In genomic region chr19:8302734-8303133, GRCh38 we compare ENCODE assay signal across 16 cellular contexts. TPM values are rescaled to one million over a fixed set of nuclear protein-coding genes. Genes with fewer than 3 reads are reported as not detected.
DNase-seq lines count a peak whose midpoint lies in the region; ATAC-seq, FAIRE-seq and TF ChIP-seq lines count a peak whose summit lies in the region.
"Had no signal": no experiment of that assay in that cellular context is flagged by ENCODE, and none has a peak within 500 bp of the region (broad histone marks: within the 10 kb centered on the region; RNA-seq: fewer than 3 reads in every experiment).

No MANE protein-coding gene starts in this region.

- TF ChIP-seq CTCF in right lobe of liver (IDR thresholded peaks at IDR 0.05) (no peak), HepG2 (CRISPR knock-in tag; IDR thresholded peaks at IDR 0.05) (no peak), lower lobe of right lung (IDR thresholded peaks at IDR 0.05) (no peak), PC-9 (conservative IDR thresholded peaks at IDR 0.05) (no peak)

- TF ChIP-seq RAD21 in HepG2 (CRISPR knock-in tag; IDR thresholded peaks at IDR 0.05), result no peak

- CTCF ChIA-PET in HepG2 (lab: Yijun Ruan, JAX; ENCODE audit: low intra/inter-chr PET ratio, low total read pairs), result no interaction called here
- CTCF ChIA-PET in activated CD8-positive, alpha-beta memory T cell treated with anti-CD3 and anti-CD28 coated beads, Interleukin-2, amount 10 ng/mL, durations not matched to agents 7 days and 5 days (lab: Charles Lee), result interaction anchor here (1.3 kb wide), 1 partner anchor 19 kb away, joined by 3 read pairs; the partner anchor contains the start of genes NDUFA7 and RPS28
- CTCF ChIA-PET in PC-9 (lab: Charles Lee), result no interaction called here

- no peak overlapping the region for H3K4me3 Mint-ChIP-seq in activated CD8-positive, alpha-beta memory T cell treated with anti-CD3 and anti-CD28 coated beads, Interleukin-2, amount 10 ng/mL, durations not matched to agents 7 days and 5 days
- H3K4me3 Mint-ChIP-seq: H9, neural progenitor cell had no signal

- DNase-seq in right lobe of liver (peak; percentile 11 to 36 (median 23)), HepG2 (ENCODE audit: low spot score) (no peak), lower lobe of right lung (peak; percentile 19), ureter (ENCODE audit: low spot score) (peak; percentile 31), PC-9 (no peak)
- peak; percentile 34 for DNase-seq in activated CD8-positive, alpha-beta memory T cell treated with anti-CD3 and anti-CD28 coated beads, Interleukin-2, amount 10 ng/mL, durations not matched to agents 7 days and 5 days
- DNase-seq: COR-L47; H9; NCI-H1930; NK-92 treated with Interleukin-12 subunit alpha and Interleukin-12 subunit beta, amount 100 ng/mL, for 24 hours; stimulated activated naive CD4-positive, alpha-beta T cell had no signal

- TF ChIP-seq POLR2A in right lobe of liver (IDR thresholded peaks at IDR 0.05) (no peak), HepG2 (IDR thresholded peaks at IDR 0.05; ENCODE audit: insufficient read depth in 1 of 2, low read depth in 2 of 2, low read length in 2 of 2) (no peak)

- intact Hi-C loops in right lobe of liver (cut with DNase I), result no loop called here
- intact Hi-C loops in HepG2 (cut with micrococcal nuclease; ENCODE audit: unreplicated experiment), result no loop called here
- intact Hi-C loops in lower lobe of right lung (cut with DNase I), result no loop called here
- intact Hi-C loops in PC-9 (cut with micrococcal nuclease; ENCODE audit: unreplicated experiment), result no loop called here

- no peak for ATAC-seq in right lobe of liver
- ATAC-seq in HepG2, result no peak
- ATAC-seq in activated CD8-positive, alpha-beta memory T cell treated with anti-CD3 and anti-CD28 coated beads, Interleukin-2, amount 10 ng/mL, durations not matched to agents 7 days and 5 days, result no peak
- ATAC-seq in lower lobe of right lung, result no peak
- ATAC-seq in GM19463 (IDR thresholded peaks at IDR 0.05; ENCODE audit: unreplicated experiment), result no peak

- TF ChIP-seq EP300 in HepG2 (IDR thresholded peaks at IDR 0.05; ENCODE audit: low read depth in 2 of 2, low read length in 2 of 2) (no peak), HepG2 (CRISPR knock-in tag; IDR thresholded peaks at IDR 0.05; ENCODE audit: borderline replicate concordance) (no peak)

- no peaks in the 10 kb centered on the region for H3K27me3 ChIP-seq in right lobe of liver
- no peaks in the 10 kb centered on the region for H3K27me3 ChIP-seq in HepG2 (ENCODE audit: control insufficient read depth in 1 of 2, insufficient read depth in 2 of 2, low read length in 2 of 2)
- no peaks in the 10 kb centered on the region for H3K27me3 ChIP-seq in lower lobe of right lung (ENCODE audit: low read depth)
- no peaks in the 10 kb centered on the region for H3K27me3 ChIP-seq in PC-9 (ENCODE audit: insufficient read depth, low read depth)
- H3K27me3 ChIP-seq: neural progenitor cell, upper lobe of left lung had no signal

- H3K9me3 Mint-ChIP-seq in activated CD8-positive, alpha-beta memory T cell treated with anti-CD3 and anti-CD28 coated beads, Interleukin-2, amount 10 ng/mL, durations not matched to agents 7 days and 5 days (ENCODE audit: low read depth), result no peaks in the 10 kb centered on the region
- H3K9me3 Mint-ChIP-seq: H9, neural progenitor cell had no signal

- H3K27me3 Mint-ChIP-seq in activated CD8-positive, alpha-beta memory T cell treated with anti-CD3 and anti-CD28 coated beads, Interleukin-2, amount 10 ng/mL, durations not matched to agents 7 days and 5 days, result no peaks in the 10 kb centered on the region

- H3K9me3 ChIP-seq in right lobe of liver, result no peaks in the 10 kb centered on the region
- H3K9me3 ChIP-seq in HepG2 (ENCODE audit: low read length), result no peaks in the 10 kb centered on the region
- no peaks in the 10 kb centered on the region for H3K9me3 ChIP-seq in lower lobe of right lung
- H3K9me3 ChIP-seq in PC-9 (ENCODE audit: insufficient read depth, low read depth), result no peaks in the 10 kb centered on the region
- H3K9me3 ChIP-seq: upper lobe of left lung had no signal

- H3K4me1 Mint-ChIP-seq in activated CD8-positive, alpha-beta memory T cell treated with anti-CD3 and anti-CD28 coated beads, Interleukin-2, amount 10 ng/mL, durations not matched to agents 7 days and 5 days, result peaks cover 21% of the 10 kb centered on the region

- H3K27ac ChIP-seq in right lobe of liver (no peak overlapping the region), HepG2 (ENCODE audit: extremely low read length, insufficient read depth, low read length) (no peak overlapping the region), lower lobe of right lung (no peak overlapping the region), PC-9 (no peak overlapping the region)
- H3K27ac ChIP-seq: neural progenitor cell, upper lobe of left lung had no signal

- no peak overlapping the region for H3K9ac ChIP-seq in HepG2 (ENCODE audit: insufficient read depth, low read depth, low read length)
- H3K9ac ChIP-seq: neural progenitor cell had no signal

- no peaks in the 10 kb centered on the region for H3K9me2 ChIP-seq in PC-9 (ENCODE audit: insufficient read depth)

- H3K36me3 Mint-ChIP-seq in activated CD8-positive, alpha-beta memory T cell treated with anti-CD3 and anti-CD28 coated beads, Interleukin-2, amount 10 ng/mL, durations not matched to agents 7 days and 5 days, result peaks cover 8% of the 10 kb centered on the region
- H3K36me3 Mint-ChIP-seq: neural progenitor cell had no signal

- POLR2A ChIA-PET in HepG2 (lab: Yijun Ruan, JAX) (interaction anchor here (0.7 to 1.8 kb wide), 2 partner anchors 19 to 211 kb away, joined by 4 read pairs; partner anchors contain the start of genes NDUFA7, RPS28 and ZNF414), PC-9 (lab: Charles Lee; ENCODE audit: unreplicated experiment) (no interaction called here)

- H3K4me3 ChIP-seq in right lobe of liver (no peak overlapping the region), HepG2 (replicated peaks in 1 of 3; ENCODE audit: insufficient read depth in 1 of 3, low read depth in 2 of 3, low read length in 3 of 3) (no peak overlapping the region), lower lobe of right lung (no peak overlapping the region), PC-9 (no peak overlapping the region)
- H3K4me3 ChIP-seq: neural progenitor cell, upper lobe of left lung had no signal

- H3F3A ChIP-seq in PC-9 (ENCODE audit: insufficient read depth, low read depth), result peaks cover 15% of the 10 kb centered on the region; the same call in 1 of the 2 replicates

- H3K36me3 ChIP-seq in right lobe of liver (no peaks in the 10 kb centered on the region), HepG2 (replicated peaks in 1 of 2; ENCODE audit: control insufficient read depth in 1 of 2, insufficient read depth in 2 of 2, low read length in 2 of 2) (peaks cover 8 to 22% of the 10 kb centered on the region in 2 experiments; a peak in 4 of 5 replicates), lower lobe of right lung (peaks cover 9% of the 10 kb centered on the region), PC-9 (ENCODE audit: low read depth) (no peaks in the 10 kb centered on the region)
- H3K36me3 ChIP-seq: neural progenitor cell had no signal

- no peak for FAIRE-seq in HepG2 (lab: Jason Lieb, UNC)
- FAIRE-seq: colon, endometrium had no signal

- H2AFZ ChIP-seq in HepG2 (ENCODE audit: low read length) (no peak overlapping the region), PC-9 (no peak overlapping the region)
- H2AFZ ChIP-seq: neural progenitor cell had no signal

- in situ Hi-C loops in HepG2 (cut with HindIII; ENCODE audit: extremely low pct_ligation_motif_present, low pct_unique_long_range_greater_than_20kb), result no loop called here

- no peak overlapping the region for H3K4me2 ChIP-seq in HepG2 (ENCODE audit: low read depth, low read length)
- no peak overlapping the region for H3K4me2 ChIP-seq in PC-9
- H3K4me2 ChIP-seq: neural progenitor cell had no signal

- H3K4me1 ChIP-seq in right lobe of liver, result peaks cover 0 to 18% (median 7%) of the 10 kb centered on the region in 4 donors
- H3K4me1 ChIP-seq in HepG2 (ENCODE audit: insufficient read depth, low read length), result peaks cover 27% of the 10 kb centered on the region
- peaks cover 14% of the 10 kb centered on the region for H3K4me1 ChIP-seq in lower lobe of right lung
- peaks cover 10% of the 10 kb centered on the region; the same call in 1 of the 2 replicates for H3K4me1 ChIP-seq in PC-9 (replicated peaks; ENCODE audit: insufficient read depth)

- BruUV-seq in HepG2 (replicated peaks; lab: Mats Ljungman, UMichigan), result no TSS peak
- no TSS peak for BruUV-seq in PC-9 (replicated peaks; lab: Mats Ljungman, UMichigan)

- 55% methylated on average over 3 of the region's 7 CpGs for WGBS in right lobe of liver (ENCODE audit: insufficient coverage, low coverage, low lambda C conversion rate, missing lambda C conversion rate)
- WGBS in HepG2 (ENCODE audit: low lambda C conversion rate), result 96% methylated on average over 4 of the region's 7 CpGs

- H3K79me2 ChIP-seq in HepG2 (ENCODE audit: insufficient read depth, low read length) (peaks cover 16% of the 10 kb centered on the region), PC-9 (ENCODE audit: low read depth) (peaks cover 13% of the 10 kb centered on the region)

- H4K20me1 ChIP-seq in HepG2 (ENCODE audit: insufficient read depth, low read length) (no peaks in the 10 kb centered on the region), PC-9 (ENCODE audit: insufficient read depth) (no peaks in the 10 kb centered on the region)

- H3K27ac Mint-ChIP-seq in activated CD8-positive, alpha-beta memory T cell treated with anti-CD3 and anti-CD28 coated beads, Interleukin-2, amount 10 ng/mL, durations not matched to agents 7 days and 5 days, result no peak overlapping the region
- H3K27ac Mint-ChIP-seq: H9, neural progenitor cell had no signal

RNA-seq across cellular contexts. Expression of gene CD320, which starts 5.4 kb away (rescaled TPM):
- 10 to 100 TPM in 5 of 6 experiments, 1 to 10 TPM in 1; 8.8 to 43.2 (median 11.5) TPM for total RNA-seq in right lobe of liver
- total RNA-seq in HepG2 (2016; rRNA removed; fragmentation: Illumina TruSeq; extraction: Trizol), result 44.4 and 99.9 TPM in 2 replicates
- total RNA-seq in HepG2 (2016; cell fraction: cytosol; rRNA removed; fragmentation: Illumina TruSeq; extraction: Trizol; ENCODE audit: low read depth), result 33.7 and 41.4 TPM in 2 replicates
- 38.7 and 105 TPM in 2 replicates for total RNA-seq in HepG2 (2016; cell fraction: insoluble cytoplasmic fraction; rRNA removed; fragmentation: Illumina TruSeq; extraction: Trizol)
- total RNA-seq in HepG2 (2016; cell fraction: membrane; rRNA removed; fragmentation: Illumina TruSeq; extraction: Trizol), result 46.2 and 54.2 TPM in 2 replicates
- 71.9 and 97.9 TPM in 2 replicates for total RNA-seq in HepG2 (2016; cell fraction: nucleus; rRNA removed; fragmentation: Illumina TruSeq; extraction: Trizol)
- polyA plus RNA-seq in HepG2 (2011; rRNA removed), result 79.9 and 83.1 TPM in 2 replicates
- polyA plus RNA-seq in HepG2 (2011; cell fraction: cytosol; rRNA removed), result 83.1 and 180 TPM in 2 replicates
- polyA plus RNA-seq in HepG2 (2011; cell fraction: nucleus; rRNA removed), result 74.5 and 85.3 TPM in 2 replicates
- polyA plus RNA-seq in HepG2 (2012), result 39.6 and 41.4 TPM in 2 replicates
- polyA plus RNA-seq in HepG2 (2016; cell fraction: cytosol; fragmentation: Illumina TruSeq; extraction: Trizol; ENCODE audit: low read depth), result 44.2 and 49.5 TPM in 2 replicates
- polyA plus RNA-seq in HepG2 (2016; cell fraction: insoluble cytoplasmic fraction; fragmentation: Illumina TruSeq; extraction: Trizol; ENCODE audit: low read depth), result 44.8 and 52.3 TPM in 2 replicates
- polyA plus RNA-seq in HepG2 (2016; cell fraction: membrane; fragmentation: Illumina TruSeq; extraction: Trizol; ENCODE audit: low read depth), result 41.2 and 46.0 TPM in 2 replicates
- polyA plus RNA-seq in HepG2 (2016; cell fraction: nucleus; fragmentation: Illumina TruSeq; extraction: Trizol; ENCODE audit: insufficient read depth, low read depth), result 165 and 175 TPM in 2 replicates
- polyA minus RNA-seq in HepG2 (2011; rRNA and poly(A)+ RNA removed; ENCODE audit: low replicate concordance), result 58.2 and 70.2 TPM in 2 replicates
- polyA minus RNA-seq in HepG2 (2011; cell fraction: cytosol; rRNA and poly(A)+ RNA removed), result 23.7 and 37.5 TPM in 2 replicates
- polyA minus RNA-seq in HepG2 (2011; cell fraction: nucleus; rRNA and poly(A)+ RNA removed), result 8.4 and 8.7 TPM in 2 replicates
- 10 to 100 TPM; 42.0 to 49.8 TPM for total RNA-seq in activated CD8-positive, alpha-beta memory T cell treated with anti-CD3 and anti-CD28 coated beads, Interleukin-2, amount 10 ng/mL, durations not matched to agents 7 days and 5 days
- 31.0 TPM for total RNA-seq in lower lobe of right lung
- total RNA-seq in ureter, result 24.3 TPM
- 42.9 and 52.8 TPM in 2 replicates for total RNA-seq in PC-9 (2021)

RNA-seq across cellular contexts. Expression of gene NDUFA7, which starts 18.4 kb away (rescaled TPM):
- 10 to 100 TPM; 20.8 to 60.5 (median 25.9) TPM for total RNA-seq in right lobe of liver
- 57.2 and 64.5 TPM in 2 replicates for total RNA-seq in HepG2 (2016; rRNA removed; fragmentation: Illumina TruSeq; extraction: Trizol)
- total RNA-seq in HepG2 (2016; cell fraction: cytosol; rRNA removed; fragmentation: Illumina TruSeq; extraction: Trizol; ENCODE audit: low read depth), result 20.0 and 25.8 TPM in 2 replicates
- 65.5 and 75.0 TPM in 2 replicates for total RNA-seq in HepG2 (2016; cell fraction: insoluble cytoplasmic fraction; rRNA removed; fragmentation: Illumina TruSeq; extraction: Trizol)
- 24.2 and 27.6 TPM in 2 replicates for total RNA-seq in HepG2 (2016; cell fraction: membrane; rRNA removed; fragmentation: Illumina TruSeq; extraction: Trizol)
- total RNA-seq in HepG2 (2016; cell fraction: nucleus; rRNA removed; fragmentation: Illumina TruSeq; extraction: Trizol), result 26.5 and 38.1 TPM in 2 replicates
- polyA plus RNA-seq in HepG2 (2011; rRNA removed), result 71.5 and 75.3 TPM in 2 replicates
- polyA plus RNA-seq in HepG2 (2011; cell fraction: cytosol; rRNA removed), result 56.6 and 79.4 TPM in 2 replicates
- polyA plus RNA-seq in HepG2 (2011; cell fraction: nucleus; rRNA removed), result 36.6 and 51.3 TPM in 2 replicates
- polyA plus RNA-seq in HepG2 (2012), result 50.0 and 50.9 TPM in 2 replicates
- 29.4 and 33.3 TPM in 2 replicates for polyA plus RNA-seq in HepG2 (2016; cell fraction: cytosol; fragmentation: Illumina TruSeq; extraction: Trizol; ENCODE audit: low read depth)
- 101 and 102 TPM in 2 replicates for polyA plus RNA-seq in HepG2 (2016; cell fraction: insoluble cytoplasmic fraction; fragmentation: Illumina TruSeq; extraction: Trizol; ENCODE audit: low read depth)
- polyA plus RNA-seq in HepG2 (2016; cell fraction: membrane; fragmentation: Illumina TruSeq; extraction: Trizol; ENCODE audit: low read depth), result 32.9 and 35.8 TPM in 2 replicates
- 67.5 and 70.8 TPM in 2 replicates for polyA plus RNA-seq in HepG2 (2016; cell fraction: nucleus; fragmentation: Illumina TruSeq; extraction: Trizol; ENCODE audit: insufficient read depth, low read depth)
- 160 and 193 TPM in 2 replicates for polyA minus RNA-seq in HepG2 (2011; rRNA and poly(A)+ RNA removed; ENCODE audit: low replicate concordance)
- 44.6 and 56.9 TPM in 2 replicates for polyA minus RNA-seq in HepG2 (2011; cell fraction: cytosol; rRNA and poly(A)+ RNA removed)
- polyA minus RNA-seq in HepG2 (2011; cell fraction: nucleus; rRNA and poly(A)+ RNA removed), result 21.2 and 22.9 TPM in 2 replicates
- 10 to 100 TPM; 47.4 to 66.7 TPM for total RNA-seq in activated CD8-positive, alpha-beta memory T cell treated with anti-CD3 and anti-CD28 coated beads, Interleukin-2, amount 10 ng/mL, durations not matched to agents 7 days and 5 days
- 41.9 TPM for total RNA-seq in lower lobe of right lung
- total RNA-seq in ureter, result 53.0 TPM
- total RNA-seq in PC-9 (2021), result 49.8 and 61.7 TPM in 2 replicates

RNA-seq across cellular contexts. Expression of gene RPS28, which starts 18.6 kb away (rescaled TPM):
- total RNA-seq in right lobe of liver, result 100 to 1,000 TPM; 147 to 669 (median 564) TPM
- total RNA-seq in HepG2 (2016; rRNA removed; fragmentation: Illumina TruSeq; extraction: Trizol), result 281 and 319 TPM in 2 replicates
- total RNA-seq in HepG2 (2016; cell fraction: cytosol; rRNA removed; fragmentation: Illumina TruSeq; extraction: Trizol; ENCODE audit: low read depth), result 424 and 447 TPM in 2 replicates
- 291 and 334 TPM in 2 replicates for total RNA-seq in HepG2 (2016; cell fraction: insoluble cytoplasmic fraction; rRNA removed; fragmentation: Illumina TruSeq; extraction: Trizol)
- 667 and 807 TPM in 2 replicates for total RNA-seq in HepG2 (2016; cell fraction: membrane; rRNA removed; fragmentation: Illumina TruSeq; extraction: Trizol)
- 139 and 147 TPM in 2 replicates for total RNA-seq in HepG2 (2016; cell fraction: nucleus; rRNA removed; fragmentation: Illumina TruSeq; extraction: Trizol)
- 521 and 545 TPM in 2 replicates for polyA plus RNA-seq in HepG2 (2011; rRNA removed)
- polyA plus RNA-seq in HepG2 (2011; cell fraction: cytosol; rRNA removed), result 604 and 791 TPM in 2 replicates
- 232 and 285 TPM in 2 replicates for polyA plus RNA-seq in HepG2 (2011; cell fraction: nucleus; rRNA removed)
- 1,428 and 2,679 TPM in 2 replicates for polyA plus RNA-seq in HepG2 (2012)
- polyA plus RNA-seq in HepG2 (2016; cell fraction: cytosol; fragmentation: Illumina TruSeq; extraction: Trizol; ENCODE audit: low read depth), result 858 and 886 TPM in 2 replicates
- 429 and 441 TPM in 2 replicates for polyA plus RNA-seq in HepG2 (2016; cell fraction: insoluble cytoplasmic fraction; fragmentation: Illumina TruSeq; extraction: Trizol; ENCODE audit: low read depth)
- polyA plus RNA-seq in HepG2 (2016; cell fraction: membrane; fragmentation: Illumina TruSeq; extraction: Trizol; ENCODE audit: low read depth), result 1,075 and 1,148 TPM in 2 replicates
- polyA plus RNA-seq in HepG2 (2016; cell fraction: nucleus; fragmentation: Illumina TruSeq; extraction: Trizol; ENCODE audit: insufficient read depth, low read depth), result 346 and 368 TPM in 2 replicates
- polyA minus RNA-seq in HepG2 (2011; rRNA and poly(A)+ RNA removed; ENCODE audit: low replicate concordance), result 312 and 362 TPM in 2 replicates
- 181 and 188 TPM in 2 replicates for polyA minus RNA-seq in HepG2 (2011; cell fraction: cytosol; rRNA and poly(A)+ RNA removed)
- 59.9 and 62.0 TPM in 2 replicates for polyA minus RNA-seq in HepG2 (2011; cell fraction: nucleus; rRNA and poly(A)+ RNA removed)
- total RNA-seq in activated CD8-positive, alpha-beta memory T cell treated with anti-CD3 and anti-CD28 coated beads, Interleukin-2, amount 10 ng/mL, durations not matched to agents 7 days and 5 days, result 1,000 to 10,000 TPM; 1,292 to 1,333 TPM
- total RNA-seq in lower lobe of right lung, result 1,461 TPM
- total RNA-seq in ureter, result 1,953 TPM
- 1,283 and 1,512 TPM in 2 replicates for total RNA-seq in PC-9 (2021)

RNA-seq across cellular contexts. Expression of gene KANK3, which starts 40.3 kb away (rescaled TPM):
- total RNA-seq in right lobe of liver (1 to 10 TPM; 2.9 to 6.0 (median 4.2) TPM), HepG2 (2016; rRNA removed; fragmentation: Illumina TruSeq; extraction: Trizol) (0.15 and 0.18 TPM in 2 replicates), lower lobe of right lung (49.0 TPM), ureter (12.8 TPM), PC-9 (2021) (0.37 and 1.6 TPM in 2 replicates)
- total RNA-seq in HepG2 (2016; cell fraction: cytosol; rRNA removed; fragmentation: Illumina TruSeq; extraction: Trizol; ENCODE audit: low read depth), result not detected in 2 replicates
- total RNA-seq in HepG2 (2016; cell fraction: insoluble cytoplasmic fraction; rRNA removed; fragmentation: Illumina TruSeq; extraction: Trizol), result 0.06 and 0.35 TPM in 2 replicates
- 0.07 and 0.28 TPM in 2 replicates for total RNA-seq in HepG2 (2016; cell fraction: membrane; rRNA removed; fragmentation: Illumina TruSeq; extraction: Trizol)
- total RNA-seq in HepG2 (2016; cell fraction: nucleus; rRNA removed; fragmentation: Illumina TruSeq; extraction: Trizol), result 0.12 and 0.22 TPM in 2 replicates
- 0.20 and 0.73 TPM in 2 replicates for polyA plus RNA-seq in HepG2 (2011; rRNA removed)
- 0.32 and 0.46 TPM in 2 replicates for polyA plus RNA-seq in HepG2 (2011; cell fraction: cytosol; rRNA removed)
- 1.5 and 1.8 TPM in 2 replicates for polyA plus RNA-seq in HepG2 (2011; cell fraction: nucleus; rRNA removed)
- polyA plus RNA-seq in HepG2 (2012), result 0.27 and 0.32 TPM in 2 replicates
- not detected in 2 replicates for polyA plus RNA-seq in HepG2 (2016; cell fraction: cytosol; fragmentation: Illumina TruSeq; extraction: Trizol; ENCODE audit: low read depth)
- polyA plus RNA-seq in HepG2 (2016; cell fraction: insoluble cytoplasmic fraction; fragmentation: Illumina TruSeq; extraction: Trizol; ENCODE audit: low read depth), result 0.22 TPM in 1 of 2 replicates, not detected in the other
- polyA plus RNA-seq in HepG2 (2016; cell fraction: membrane; fragmentation: Illumina TruSeq; extraction: Trizol; ENCODE audit: low read depth), result 0.12 TPM in 1 of 2 replicates, not detected in the other
- polyA plus RNA-seq in HepG2 (2016; cell fraction: nucleus; fragmentation: Illumina TruSeq; extraction: Trizol; ENCODE audit: insufficient read depth, low read depth), result 0.45 and 0.62 TPM in 2 replicates
- 0.32 TPM in 1 of 2 replicates, not detected in the other for polyA minus RNA-seq in HepG2 (2011; rRNA and poly(A)+ RNA removed; ENCODE audit: low replicate concordance)
- not detected in 2 replicates for polyA minus RNA-seq in HepG2 (2011; cell fraction: cytosol; rRNA and poly(A)+ RNA removed)
- polyA minus RNA-seq in HepG2 (2011; cell fraction: nucleus; rRNA and poly(A)+ RNA removed), result 0.77 and 1.5 TPM in 2 replicates
- total RNA-seq in activated CD8-positive, alpha-beta memory T cell treated with anti-CD3 and anti-CD28 coated beads, Interleukin-2, amount 10 ng/mL, durations not matched to agents 7 days and 5 days, result 1 to 10 TPM; 3.2 to 3.7 TPM

Comparison
In these comparisons a context has a peak if more than half of its experiments do, and no peak if none do; other contexts are left out.
1. DNase-seq: peak in right lobe of liver (3 of 3), activated CD8-positive, alpha-beta memory T cell treated with anti-CD3 and anti-CD28 coated beads, Interleukin-2, amount 10 ng/mL, durations not matched to agents 7 days and 5 days (single experiment), lower lobe of right lung (single experiment) and ureter (single experiment); none in HepG2 (single experiment) and PC-9 (0 of 2).